In the genomic region with DNA sequence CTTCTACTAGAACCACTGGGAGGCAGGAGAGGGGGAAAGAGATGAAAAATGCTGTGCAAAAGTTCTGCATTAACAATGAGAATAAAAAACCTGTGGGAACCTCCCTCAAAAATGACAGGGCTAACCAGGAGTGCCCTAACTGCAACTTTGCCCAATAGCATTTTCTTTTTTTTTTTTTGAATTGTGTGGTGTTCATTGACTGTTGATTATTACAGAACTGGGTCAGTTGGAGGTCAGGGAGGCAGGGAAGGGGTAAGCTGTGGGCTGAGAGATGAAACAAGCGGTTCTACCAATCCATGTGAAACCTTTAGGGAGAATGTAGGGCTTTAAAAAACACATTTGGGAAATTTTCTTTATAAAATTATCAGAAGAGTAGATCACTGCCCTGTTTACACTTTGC, we compare ENCODE assay signal across 18 cellular contexts.
A peak's percentile ranks its signal among the peaks of the same experiment; 100 is the strongest.
DNase-seq lines count a peak whose midpoint lies in the region; ATAC-seq and TF ChIP-seq lines count a peak whose summit lies in the region.
"Had no signal": no experiment of that assay in that cellular context is flagged by ENCODE, and none has a peak within 500 bp of the region (broad histone marks: within the 10 kb centered on the region; RNA-seq: fewer than 3 reads in every experiment).

No MANE protein-coding gene starts in this region.

- H3K36me3 ChIP-seq in thyroid gland, result no peaks in the 10 kb centered on the region
- H3K36me3 ChIP-seq: cardiac muscle cell had no signal

- POLR2A ChIA-PET in T-cell (lab: Charles Lee), result no interaction called here

- TF ChIP-seq CTCF in brain (conservative IDR thresholded peaks at IDR 0.05), result no peak
- no peak for TF ChIP-seq CTCF in mesothelial cell of epicardium (IDR thresholded peaks at IDR 0.05; ENCODE audit: unreplicated experiment)
- TF ChIP-seq CTCF in thyroid gland (IDR thresholded peaks at IDR 0.05), result no peak

- CTCF ChIA-PET in T-cell (lab: Charles Lee), result interaction anchor here in 1 of 2 donors (0.6 kb wide), 1 partner anchor 14 kb away, joined by 6 read pairs; no protein-coding TSS in a partner anchor

- H3K27ac Mint-ChIP-seq in brain, result peak overlapping the region; percentile 25 to 98 (median 94)
- peak overlapping the region; percentile 92 for H3K27ac Mint-ChIP-seq in mesothelial cell of epicardium
- no peak overlapping the region for H3K27ac Mint-ChIP-seq in T-cell
- H3K27ac Mint-ChIP-seq: activated CD4-positive, alpha-beta T cell treated with anti-CD3 and anti-CD28 coated beads, Interleukin-2, amount 10 ng/mL, durations not matched to agents 7 days and 5 days; activated naive CD4-positive, alpha-beta T cell treated with anti-CD3 and anti-CD28 coated beads, Interleukin-2, amount 50 U/mL, for 72 hours; B cell had no signal

- H3K4me3 Mint-ChIP-seq in brain, result peak overlapping the region in 4 of 5 experiments; percentile 23 to 69 (median 46)
- no peak overlapping the region for H3K4me3 Mint-ChIP-seq in mesothelial cell of epicardium
- no peak overlapping the region for H3K4me3 Mint-ChIP-seq in T-cell
- H3K4me3 Mint-ChIP-seq: activated CD4-positive, alpha-beta T cell treated with anti-CD3 and anti-CD28 coated beads, Interleukin-2, amount 10 ng/mL, durations not matched to agents 7 days and 5 days; B cell; naive B cell; stimulated activated naive CD8-positive, alpha-beta T cell treated with anti-CD3 and anti-CD28 coated beads, Interleukin-15, amount 100 ng/mL, for 72 hours had no signal

- H3K36me3 Mint-ChIP-seq in brain (peaks cover 3% of the 10 kb centered on the region), mesothelial cell of epicardium (peaks cover 3% of the 10 kb centered on the region), T-cell (no peaks in the 10 kb centered on the region)

- TF ChIP-seq POLR2A in thyroid gland (IDR thresholded peaks at IDR 0.05), result no peak

- H3K4me1 Mint-ChIP-seq in brain (peaks cover 42% of the 10 kb centered on the region), mesothelial cell of epicardium (peaks cover 51% of the 10 kb centered on the region), T-cell (no peaks in the 10 kb centered on the region)
- H3K4me1 Mint-ChIP-seq: activated CD4-positive, alpha-beta T cell treated with anti-CD3 and anti-CD28 coated beads, Interleukin-2, amount 10 ng/mL, durations not matched to agents 7 days and 5 days had no signal

- no peaks in the 10 kb centered on the region for H3K9me3 ChIP-seq in thyroid gland
- H3K9me3 ChIP-seq: psoas muscle had no signal

- ATAC-seq in GM21381 (IDR thresholded peaks at IDR 0.05; ENCODE audit: unreplicated experiment) (no peak), T-cell (replicated peaks in 1 of 4) (no peak), HG03135 (IDR thresholded peaks at IDR 0.05; ENCODE audit: unreplicated experiment) (no peak)
- ATAC-seq: activated naive CD4-positive, alpha-beta T cell treated with anti-CD3 and anti-CD28 coated beads, Interleukin-2, amount 50 U/mL, for 72 hours; stimulated activated naive CD8-positive, alpha-beta T cell treated with anti-CD3 and anti-CD28 coated beads, Interleukin-15, amount 100 ng/mL, for 72 hours had no signal

- H3K4me3 ChIP-seq in thyroid gland (replicated peaks in 1 of 3), result no peak overlapping the region
- H3K4me3 ChIP-seq: cardiac muscle cell had no signal

- peaks cover 21 to 27% of the 10 kb centered on the region in 2 donors for H3K4me1 ChIP-seq in thyroid gland

- peaks cover 4 to 11% (median 5%) of the 10 kb centered on the region in 5 experiments for H3K9me3 Mint-ChIP-seq in brain
- H3K9me3 Mint-ChIP-seq in mesothelial cell of epicardium, result peaks cover 5% of the 10 kb centered on the region
- H3K9me3 Mint-ChIP-seq in T-cell, result peaks cover 3 to 4% (median 3%) of the 10 kb centered on the region in 3 donors
- H3K9me3 Mint-ChIP-seq: activated CD4-positive, alpha-beta T cell treated with anti-CD3 and anti-CD28 coated beads, Interleukin-2, amount 10 ng/mL, durations not matched to agents 7 days and 5 days had no signal

- H3K27me3 ChIP-seq in thyroid gland, result no peaks in the 10 kb centered on the region
- H3K27me3 ChIP-seq: cardiac muscle cell had no signal

- H3K27me3 Mint-ChIP-seq in brain (peaks cover 6% of the 10 kb centered on the region), mesothelial cell of epicardium (ENCODE audit: low read depth) (no peaks in the 10 kb centered on the region), T-cell (peaks cover 2 to 3% of the 10 kb centered on the region in 2 donors)
- H3K27me3 Mint-ChIP-seq: stimulated activated naive CD8-positive, alpha-beta T cell treated with anti-CD3 and anti-CD28 coated beads, Interleukin-15, amount 100 ng/mL, for 72 hours had no signal

- DNase-seq in LHCN-M2 (ENCODE audit: low read depth), result peak; percentile 9
- DNase-seq in mesothelial cell of epicardium (ENCODE audit: low spot score in 2 of 2, unreplicated experiment in 2 of 2), result no peak
- DNase-seq in thyroid gland, result no peak
- no peak for DNase-seq in T-cell
- DNase-seq: activated CD4-positive, alpha-beta T cell treated with anti-CD3 and anti-CD28 coated beads, Interleukin-2, amount 10 ng/mL, durations not matched to agents 7 days and 5 days; DMS 273 treated with DMSO at 0.1 percent for 48 hours; effector CD8-positive, alpha-beta T cell; naive B cell; NCI-H2081; psoas muscle; stimulated activated naive CD8-positive, alpha-beta T cell treated with anti-CD3 and anti-CD28 coated beads, Interleukin-15, amount 100 ng/mL, for 72 hours; T1000 had no signal

- peak overlapping the region in 2 of 3 donors; percentile 69 to 80 for H3K27ac ChIP-seq in thyroid gland

- intact Hi-C loops in thyroid gland (cut with DNase I), result no loop called here

- 93% methylated on average over 1 of the region's 1 CpG for WGBS in thyroid gland, 2 donors

Comparison
In these comparisons a context has a peak if more than half of its experiments do, and no peak if none do; other contexts are left out.
1. H3K27ac Mint-ChIP-seq: peak in brain (5 of 5) and mesothelial cell of epicardium (single experiment); none in T-cell (0 of 2).
2. H3K4me3 Mint-ChIP-seq: peak in brain (4 of 5); none in mesothelial cell of epicardium (single experiment) and T-cell (0 of 3).